In the genomic region with DNA sequence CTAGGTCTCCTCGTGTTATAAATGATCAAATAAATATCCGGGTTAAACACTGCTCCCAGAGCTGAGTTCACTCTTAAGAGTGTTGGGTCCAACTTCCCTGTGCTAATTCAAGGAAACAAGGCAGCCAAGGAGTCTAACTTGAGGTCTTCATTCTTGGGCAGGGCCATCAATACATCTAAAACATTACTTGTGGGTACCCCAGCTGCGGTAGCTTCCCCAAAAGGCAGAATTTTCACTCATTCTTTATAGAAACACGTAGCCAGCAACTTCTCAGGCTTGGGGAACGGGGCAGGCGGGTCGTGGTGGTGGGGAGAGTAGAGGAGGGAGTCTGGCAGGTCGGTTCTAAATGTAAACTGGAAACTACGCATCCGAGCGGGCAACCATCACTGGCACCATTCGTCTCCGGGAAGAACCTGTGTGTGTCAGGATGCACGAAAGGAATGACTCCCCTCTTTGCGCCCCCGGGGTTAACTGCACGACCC, we compare ENCODE assay signal across 1 cellular context.
TF ChIP-seq lines count a peak whose summit lies in the region.

No MANE protein-coding gene starts in this region.

TF ChIP-seq in HepG2, 621 proteins besides CTCF, POLR2A, EP300 and RAD21 (continued from another document):
- TF ChIP-seq IRF1 (CRISPR knock-in tag; IDR thresholded peaks at IDR 0.05; ENCODE audit: low read depth) (no peak), KAT8 (CRISPR knock-in tag; IDR thresholded peaks at IDR 0.05) (no peak), ARID4A (CRISPR knock-in tag; IDR thresholded peaks at IDR 0.05; ENCODE audit: borderline replicate concordance) (no peak), TGIF2 (CRISPR knock-in tag; IDR thresholded peaks at IDR 0.05) (no peak), RCOR2 (CRISPR knock-in tag; IDR thresholded peaks at IDR 0.05) (no peak), ZNF776 (CRISPR knock-in tag; IDR thresholded peaks at IDR 0.05) (0 out of 2 replicates have a peak, but pooled peaks have one; percentile 3), DPF2 (CRISPR knock-in tag; IDR thresholded peaks at IDR 0.05; ENCODE audit: borderline replicate concordance, low read depth) (no peak), SP140L (CRISPR knock-in tag; IDR thresholded peaks at IDR 0.05; ENCODE audit: borderline replicate concordance) (no peak), CBX2 (IDR thresholded peaks at IDR 0.05; ENCODE audit: low read depth, low read length) (no peak), CBX2 (CRISPR knock-in tag; IDR thresholded peaks at IDR 0.05; ENCODE audit: low read depth) (peak; percentile 3; the same call in 1 of the 2 replicates), PTBP1 (IDR thresholded peaks at IDR 0.05; ENCODE audit: low read depth, low read length, poor library complexity, severe bottlenecking) (no peak), ZNF589 (CRISPR knock-in tag; conservative IDR thresholded peaks at IDR 0.05) (0 out of 2 replicates have a peak, but pooled peaks have one; percentile 17), ZFP36L2 (CRISPR knock-in tag; IDR thresholded peaks at IDR 0.05) (0 out of 2 replicates have a peak, but pooled peaks have one; percentile 9), ZNF598 (CRISPR knock-in tag; IDR thresholded peaks at IDR 0.05; ENCODE audit: borderline replicate concordance) (no peak; the same call in 1 of the 2 replicates), ZFP36 (IDR thresholded peaks at IDR 0.05; ENCODE audit: borderline replicate concordance, low read depth, low read length, partially characterized antibody) (no peak), ZNF530 (CRISPR knock-in tag; IDR thresholded peaks at IDR 0.05; ENCODE audit: low read depth) (no peak), JUN (CRISPR knock-in tag; IDR thresholded peaks at IDR 0.05) (no peak), ZBTB7A (CRISPR knock-in tag; IDR thresholded peaks at IDR 0.05) (no peak), ZNF670 (CRISPR knock-in tag; IDR thresholded peaks at IDR 0.05; ENCODE audit: borderline replicate concordance) (peak; percentile 6; the same call in 1 of the 2 replicates), RBFOX2 (IDR thresholded peaks at IDR 0.05; ENCODE audit: low read depth, low read length) (no peak), DMAP1 (CRISPR knock-in tag; IDR thresholded peaks at IDR 0.05) (no peak), REL (CRISPR knock-in tag; conservative IDR thresholded peaks at IDR 0.05) (no peak)
- TF ChIP-seq, protein P1, sequence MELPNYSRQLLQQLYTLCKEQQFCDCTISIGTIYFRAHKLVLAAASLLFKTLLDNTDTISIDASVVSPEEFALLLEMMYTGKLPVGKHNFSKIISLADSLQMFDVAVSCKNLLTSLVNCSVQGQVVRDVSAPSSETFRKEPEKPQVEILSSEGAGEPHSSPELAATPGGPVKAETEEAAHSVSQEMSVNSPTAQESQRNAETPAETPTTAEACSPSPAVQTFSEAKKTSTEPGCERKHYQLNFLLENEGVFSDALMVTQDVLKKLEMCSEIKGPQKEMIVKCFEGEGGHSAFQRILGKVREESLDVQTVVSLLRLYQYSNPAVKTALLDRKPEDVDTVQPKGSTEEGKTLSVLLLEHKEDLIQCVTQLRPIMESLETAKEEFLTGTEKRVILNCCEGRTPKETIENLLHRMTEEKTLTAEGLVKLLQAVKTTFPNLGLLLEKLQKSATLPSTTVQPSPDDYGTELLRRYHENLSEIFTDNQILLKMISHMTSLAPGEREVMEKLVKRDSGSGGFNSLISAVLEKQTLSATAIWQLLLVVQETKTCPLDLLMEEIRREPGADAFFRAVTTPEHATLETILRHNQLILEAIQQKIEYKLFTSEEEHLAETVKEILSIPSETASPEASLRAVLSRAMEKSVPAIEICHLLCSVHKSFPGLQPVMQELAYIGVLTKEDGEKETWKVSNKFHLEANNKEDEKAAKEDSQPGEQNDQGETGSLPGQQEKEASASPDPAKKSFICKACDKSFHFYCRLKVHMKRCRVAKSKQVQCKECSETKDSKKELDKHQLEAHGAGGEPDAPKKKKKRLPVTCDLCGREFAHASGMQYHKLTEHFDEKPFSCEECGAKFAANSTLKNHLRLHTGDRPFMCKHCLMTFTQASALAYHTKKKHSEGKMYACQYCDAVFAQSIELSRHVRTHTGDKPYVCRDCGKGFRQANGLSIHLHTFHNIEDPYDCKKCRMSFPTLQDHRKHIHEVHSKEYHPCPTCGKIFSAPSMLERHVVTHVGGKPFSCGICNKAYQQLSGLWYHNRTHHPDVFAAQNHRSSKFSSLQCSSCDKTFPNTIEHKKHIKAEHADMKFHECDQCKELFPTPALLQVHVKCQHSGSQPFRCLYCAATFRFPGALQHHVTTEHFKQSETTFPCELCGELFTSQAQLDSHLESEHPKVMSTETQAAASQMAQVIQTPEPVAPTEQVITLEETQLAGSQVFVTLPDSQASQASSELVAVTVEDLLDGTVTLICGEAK (IDR thresholded peaks at IDR 0.05) = no peak
- TF ChIP-seq, protein P1 (CRISPR knock-in tag; IDR thresholded peaks at IDR 0.05) = no peak
- TF ChIP-seq, protein P2, sequence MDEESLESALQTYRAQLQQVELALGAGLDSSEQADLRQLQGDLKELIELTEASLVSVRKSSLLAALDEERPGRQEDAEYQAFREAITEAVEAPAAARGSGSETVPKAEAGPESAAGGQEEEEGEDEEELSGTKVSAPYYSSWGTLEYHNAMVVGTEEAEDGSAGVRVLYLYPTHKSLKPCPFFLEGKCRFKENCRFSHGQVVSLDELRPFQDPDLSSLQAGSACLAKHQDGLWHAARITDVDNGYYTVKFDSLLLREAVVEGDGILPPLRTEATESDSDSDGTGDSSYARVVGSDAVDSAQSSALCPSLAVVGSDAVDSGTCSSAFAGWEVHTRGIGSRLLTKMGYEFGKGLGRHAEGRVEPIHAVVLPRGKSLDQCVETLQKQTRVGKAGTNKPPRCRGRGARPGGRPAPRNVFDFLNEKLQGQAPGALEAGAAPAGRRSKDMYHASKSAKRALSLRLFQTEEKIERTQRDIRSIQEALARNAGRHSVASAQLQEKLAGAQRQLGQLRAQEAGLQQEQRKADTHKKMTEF (CRISPR knock-in tag; IDR thresholded peaks at IDR 0.05) = no peak
- TF ChIP-seq, protein P3, sequence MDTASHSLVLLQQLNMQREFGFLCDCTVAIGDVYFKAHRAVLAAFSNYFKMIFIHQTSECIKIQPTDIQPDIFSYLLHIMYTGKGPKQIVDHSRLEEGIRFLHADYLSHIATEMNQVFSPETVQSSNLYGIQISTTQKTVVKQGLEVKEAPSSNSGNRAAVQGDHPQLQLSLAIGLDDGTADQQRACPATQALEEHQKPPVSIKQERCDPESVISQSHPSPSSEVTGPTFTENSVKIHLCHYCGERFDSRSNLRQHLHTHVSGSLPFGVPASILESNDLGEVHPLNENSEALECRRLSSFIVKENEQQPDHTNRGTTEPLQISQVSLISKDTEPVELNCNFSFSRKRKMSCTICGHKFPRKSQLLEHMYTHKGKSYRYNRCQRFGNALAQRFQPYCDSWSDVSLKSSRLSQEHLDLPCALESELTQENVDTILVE (CRISPR knock-in tag; IDR thresholded peaks at IDR 0.05) = no peak
